In genomic region chr3:196499061-196499460, GRCh38 we compare ENCODE assay signal across 8 cellular contexts. TPM values are rescaled to one million over a fixed set of nuclear protein-coding genes. Genes with fewer than 3 reads are reported as not detected.
DNase-seq lines count a peak whose midpoint lies in the region; ATAC-seq, FAIRE-seq and TF ChIP-seq lines count a peak whose summit lies in the region.

No MANE protein-coding gene starts in this region.

- peak overlapping the region in 3 of 7 donors; percentile 41 to 97 (median 48) for H3K27ac Mint-ChIP-seq in CD4-positive, alpha-beta memory T cell
- peak overlapping the region; percentile 75 for H3K27ac Mint-ChIP-seq in mesothelial cell of epicardium

- POLR2A ChIA-PET in CD4-positive, alpha-beta memory T cell (lab: Charles Lee; ENCODE audit: partially characterized antibody), result no interaction called here
- POLR2A ChIA-PET in K562 (lab: Yijun Ruan, JAX), result interaction anchor here (0.8 to 1.4 kb wide), 4 partner anchors 9 to 224 kb away, joined by 3 to 6 read pairs (median 4); no protein-coding TSS in a partner anchor

- H3K4me1 Mint-ChIP-seq in CD4-positive, alpha-beta memory T cell, result peaks cover 37 to 75% (median 54%) of the 10 kb centered on the region in 4 donors
- H3K4me1 Mint-ChIP-seq in mesothelial cell of epicardium, result peaks cover 24% of the 10 kb centered on the region

- CTCF ChIA-PET in CD4-positive, alpha-beta memory T cell (lab: Charles Lee; ENCODE audit: partially characterized antibody), result interaction anchor here (0.7 kb wide), 1 partner anchor 85 kb away, joined by 3 read pairs; no protein-coding TSS in a partner anchor
- CTCF ChIA-PET in K562 (lab: Yijun Ruan, JAX; ENCODE audit: low intra/inter-chr PET ratio), result no interaction called here

- H3K4me3 ChIP-seq in CD4-positive, alpha-beta memory T cell (ENCODE audit: low read length in 2 of 2), result no peak overlapping the region
- peak overlapping the region; percentile 99 for H3K4me3 ChIP-seq in HFF-Myc (replicated peaks; ENCODE audit: low read depth, low read length)
- H3K4me3 ChIP-seq in K562, result peak overlapping the region; percentile 91

- H3K36me3 Mint-ChIP-seq in CD4-positive, alpha-beta memory T cell, result peaks cover 27 to 47% of the 10 kb centered on the region in 2 donors
- peaks cover 12% of the 10 kb centered on the region for H3K36me3 Mint-ChIP-seq in mesothelial cell of epicardium

- H4K20me1 ChIP-seq in K562 (replicated peaks; ENCODE audit: control insufficient read depth, insufficient read depth, low read length), result peaks cover 21% of the 10 kb centered on the region; the same call in 1 of the 2 replicates

- no peak overlapping the region for H3K27ac ChIP-seq in CD4-positive, alpha-beta memory T cell (ENCODE audit: low read depth, low read length)
- H3K27ac ChIP-seq in K562 (ENCODE audit: extremely low read depth, low read depth, low read length), result peak overlapping the region; percentile 79

- no TSS peak for BruUV-seq in K562 (replicated peaks; lab: Mats Ljungman, UMichigan)

- no peaks in the 10 kb centered on the region for H3K27me3 Mint-ChIP-seq in CD4-positive, alpha-beta memory T cell
- H3K27me3 Mint-ChIP-seq in mesothelial cell of epicardium (ENCODE audit: low read depth), result no peaks in the 10 kb centered on the region

- no peaks in the 10 kb centered on the region for H3K27me3 ChIP-seq in CD4-positive, alpha-beta memory T cell (ENCODE audit: insufficient read depth, low read length)
- no peaks in the 10 kb centered on the region for H3K27me3 ChIP-seq in K562 (ENCODE audit: control insufficient read depth in 2 of 2, insufficient read depth in 2 of 2, low read length in 2 of 2)

- TF ChIP-seq POLR2A in K562 (conservative IDR thresholded peaks at IDR 0.05), result no peak

- no peak for TF ChIP-seq RAD21 in K562 (CRISPR knock-in tag; conservative IDR thresholded peaks at IDR 0.05 in 1 of 2, IDR thresholded peaks at IDR 0.05 in 1 of 2)

- peaks cover 35% of the 10 kb centered on the region for H3K4me1 ChIP-seq in CD4-positive, alpha-beta memory T cell (ENCODE audit: insufficient read depth, low read length)
- peaks cover 8 to 18% of the 10 kb centered on the region in 2 experiments; a peak in 4 of 5 replicates for H3K4me1 ChIP-seq in K562 (replicated peaks in 1 of 2; ENCODE audit: control insufficient read depth in 2 of 2, insufficient read depth in 2 of 2, low read length in 2 of 2)

- peak overlapping the region; percentile 95 for H3K4me2 ChIP-seq in K562 (ENCODE audit: insufficient read depth, low read length)

- H3K9me3 Mint-ChIP-seq in CD4-positive, alpha-beta memory T cell, result no peaks in the 10 kb centered on the region
- no peaks in the 10 kb centered on the region for H3K9me3 Mint-ChIP-seq in mesothelial cell of epicardium

- no peak for TF ChIP-seq EP300 in K562 (IDR thresholded peaks at IDR 0.05; ENCODE audit: low read length)

- no peaks in the 10 kb centered on the region for H3K9me1 ChIP-seq in K562 (ENCODE audit: control insufficient read depth, insufficient read depth, low read length)

- ATAC-seq in K562 (no peak), HG03378 (IDR thresholded peaks at IDR 0.05; ENCODE audit: unreplicated experiment) (no peak)

- WGBS in K562 (ENCODE audit: insufficient coverage, low coverage, missing lambda C conversion rate), result 6% methylated on average over 5 of the region's 5 CpGs

- intact Hi-C loops in CD4-positive, alpha-beta memory T cell (cut with micrococcal nuclease), result no loop called here
- intact Hi-C loops in K562 (cut with micrococcal nuclease), result no loop called here

- in situ Hi-C loops in K562 (cut with MboI) (no loop called here), KBM-7 (cut with MboI; ENCODE audit: low pct_unique_long_range_greater_than_20kb, low sequenced_read_pairs) (no loop called here)

- DNase-seq in CD4-positive, alpha-beta memory T cell, result no peak
- no peak for DNase-seq in HFF-Myc (ENCODE audit: extremely low read depth, low read depth)
- peak in 1 of 4 experiments; percentile 40 for DNase-seq in K562 (ENCODE audit: extremely low read depth in 1 of 4, low spot score in 3 of 4)
- DNase-seq in mesothelial cell of epicardium (ENCODE audit: low spot score in 2 of 2, unreplicated experiment in 2 of 2), result no peak
- DNase-seq in HuH-7 (ENCODE audit: low spot score), result no peak
- no peak for DNase-seq in KBM-7
- no peak for DNase-seq in OCI-M2 (lab: John Stamatoyannopoulos, UW; ENCODE audit: unreplicated experiment)

- peak overlapping the region; percentile 72 to 93; a peak in 3 of 4 replicates for H3K9ac ChIP-seq in K562 (ENCODE audit: insufficient read depth in 1 of 2, low read depth in 2 of 2, low read length in 2 of 2)

- TF ChIP-seq CTCF in HFF-Myc (IDR thresholded peaks at IDR 0.05; ENCODE audit: low read depth, low read length, missing control alignments) (no peak), K562 (IDR thresholded peaks at IDR 0.05 in 2 of 3, conservative IDR thresholded peaks at IDR 0.05 in 1 of 3; ENCODE audit: insufficient read depth in 2 of 3, low read depth in 1 of 3, low read length in 3 of 3) (no peak), mesothelial cell of epicardium (IDR thresholded peaks at IDR 0.05; ENCODE audit: unreplicated experiment) (no peak)

- H3K9me3 ChIP-seq in CD4-positive, alpha-beta memory T cell (ENCODE audit: control insufficient read depth in 1 of 2, low read length in 2 of 2), result no peaks in the 10 kb centered on the region
- H3K9me3 ChIP-seq in K562 (replicated peaks; ENCODE audit: control insufficient read depth, insufficient read depth, low read depth, low read length), result no peaks in the 10 kb centered on the region

- no peak for FAIRE-seq in K562 (lab: Jason Lieb, UNC)

- no peak overlapping the region for H2AFZ ChIP-seq in K562 (ENCODE audit: low read depth, low read length)

- no peaks in the 10 kb centered on the region for H3K36me3 ChIP-seq in CD4-positive, alpha-beta memory T cell (ENCODE audit: insufficient read depth, low read length)
- H3K36me3 ChIP-seq in K562 (ENCODE audit: control insufficient read depth, insufficient read depth, low read length), result peaks cover 56% of the 10 kb centered on the region; the same call in 2 of the 3 replicates

- peak overlapping the region; percentile 23 to 100 (median 98) for H3K4me3 Mint-ChIP-seq in CD4-positive, alpha-beta memory T cell
- peak overlapping the region; percentile 94 for H3K4me3 Mint-ChIP-seq in mesothelial cell of epicardium

- peaks cover 94% of the 10 kb centered on the region for H3K79me2 ChIP-seq in K562 (ENCODE audit: control insufficient read depth, insufficient read depth, low read length)

TF ChIP-seq in K562, 482 proteins besides CTCF, POLR2A, EP300 and RAD21 (continues in another document):
- TF ChIP-seq TGIF2 (CRISPR knock-in tag; IDR thresholded peaks at IDR 0.05) (no peak), SMARCA5 (IDR thresholded peaks at IDR 0.05) (no peak), C11orf30 (IDR thresholded peaks at IDR 0.05; ENCODE audit: low read depth) (peak; percentile 44; the same call in 1 of the 2 replicates), ZNF507 (tag; conservative IDR thresholded peaks at IDR 0.05) (no peak), BHLHE40 (IDR thresholded peaks at IDR 0.05; ENCODE audit: low read length) (no peak), HMGN3 (IDR thresholded peaks at IDR 0.05; ENCODE audit: borderline replicate concordance, extremely low read depth, insufficient read length, low read depth, low read length) (no peak)

RNA-seq across cellular contexts. Expression of gene RNF168, which starts 4.5 kb away (rescaled TPM):
- total RNA-seq in CD4-positive, alpha-beta memory T cell, result 10 to 100 TPM; 74.5 to 76.4 TPM
- 10 to 100 TPM in 1 of 2 donors, 1 to 10 TPM in 1; 6.0 to 14.2 TPM for polyA plus RNA-seq in CD4-positive, alpha-beta memory T cell
- 71.2 and 77.5 TPM in 2 replicates for total RNA-seq in K562 (2011; cell fraction: chromatin; rRNA removed; ENCODE audit: low replicate concordance)
- 28.5 and 36.1 TPM in 2 replicates for total RNA-seq in K562 (2011; cell fraction: nucleolus; rRNA removed)
- total RNA-seq in K562 (2011; cell fraction: nucleoplasm; rRNA removed), result 34.3 and 37.7 TPM in 2 replicates
- 20.1 and 22.6 TPM in 2 replicates for total RNA-seq in K562 (2014; rRNA removed)
- total RNA-seq in K562 (2014; rRNA removed; fragmentation: Illumina TruSeq; extraction: Trizol), result 32.1 and 34.4 TPM in 2 replicates
- total RNA-seq in K562 (2015; rRNA removed; fragmentation: Illumina TruSeq; extraction: Trizol), result 29.7 and 29.8 TPM in 2 replicates
- 29.0 and 31.8 TPM in 2 replicates for total RNA-seq in K562 (2021)
- polyA plus RNA-seq in K562 (2011; rRNA removed), result 9.3 and 10.8 TPM in 2 replicates
- polyA plus RNA-seq in K562 (2011; cell fraction: cytosol; rRNA removed), result 5.0 and 8.8 TPM in 2 replicates
- polyA plus RNA-seq in K562 (2011; cell fraction: nucleus; rRNA removed), result 11.0 and 11.1 TPM in 2 replicates
- 13.2 and 15.1 TPM in 2 replicates for polyA plus RNA-seq in K562 (2012)
- polyA plus RNA-seq in K562 (2014; fragmentation: Illumina TruSeq; extraction: Trizol), result 14.6 and 16.6 TPM in 2 replicates
- 1 to 10 TPM; 6.0 to 8.3 TPM for polyA plus RNA-seq in K562 (2014; fragmentation: Nextera tagmentation; extraction: Ambion mirVana)
- 12.3 and 13.9 TPM in 2 replicates for polyA plus RNA-seq in K562 (2014; rRNA removed)
- 37.7 and 51.3 TPM in 2 replicates for polyA minus RNA-seq in K562 (2011; rRNA and poly(A)+ RNA removed)
- polyA minus RNA-seq in K562 (2011; cell fraction: cytosol; rRNA and poly(A)+ RNA removed), result 22.4 and 30.3 TPM in 2 replicates
- 10.8 and 25.4 TPM in 2 replicates for polyA minus RNA-seq in K562 (2011; cell fraction: nucleus; rRNA and poly(A)+ RNA removed)
- 19.5 to 21.3 TPM (median 21.0 TPM) in 3 replicates for total RNA-seq in mesothelial cell of epicardium

RNA-seq across cellular contexts. Expression of gene SMCO1, which starts 16.1 kb away (rescaled TPM):
- not detected for total RNA-seq in CD4-positive, alpha-beta memory T cell
- polyA plus RNA-seq in CD4-positive, alpha-beta memory T cell, result not detected
- 0.21 TPM in 1 of 2 replicates, not detected in the other for total RNA-seq in K562 (2011; cell fraction: chromatin; rRNA removed; ENCODE audit: low replicate concordance)
- total RNA-seq in K562 (2011; cell fraction: nucleolus; rRNA removed), result not detected in 2 replicates
- total RNA-seq in K562 (2011; cell fraction: nucleoplasm; rRNA removed), result not detected in 2 replicates
- 0.05 TPM in 1 of 2 replicates, not detected in the other for total RNA-seq in K562 (2014; rRNA removed)
- 0.13 TPM in 1 of 2 replicates, not detected in the other for total RNA-seq in K562 (2014; rRNA removed; fragmentation: Illumina TruSeq; extraction: Trizol)
- not detected in 2 replicates for total RNA-seq in K562 (2015; rRNA removed; fragmentation: Illumina TruSeq; extraction: Trizol)
- 0.20 TPM in 1 of 2 replicates, not detected in the other for total RNA-seq in K562 (2021)
- polyA plus RNA-seq in K562 (2011; rRNA removed), result 0.05 TPM in 1 of 2 replicates, not detected in the other
- 0.04 TPM in 1 of 2 replicates, not detected in the other for polyA plus RNA-seq in K562 (2011; cell fraction: cytosol; rRNA removed)
- not detected in 2 replicates for polyA plus RNA-seq in K562 (2011; cell fraction: nucleus; rRNA removed)
- 0.07 and 0.09 TPM in 2 replicates for polyA plus RNA-seq in K562 (2012)
- polyA plus RNA-seq in K562 (2014; fragmentation: Illumina TruSeq; extraction: Trizol), result 0.08 and 0.10 TPM in 2 replicates
- under 1 TPM; 0.14 to 0.35 TPM for polyA plus RNA-seq in K562 (2014; fragmentation: Nextera tagmentation; extraction: Ambion mirVana)
- polyA plus RNA-seq in K562 (2014; rRNA removed), result 0.05 TPM in 1 of 2 replicates, not detected in the other
- not detected in 2 replicates for polyA minus RNA-seq in K562 (2011; rRNA and poly(A)+ RNA removed)
- polyA minus RNA-seq in K562 (2011; cell fraction: cytosol; rRNA and poly(A)+ RNA removed), result not detected in 2 replicates
- polyA minus RNA-seq in K562 (2011; cell fraction: nucleus; rRNA and poly(A)+ RNA removed), result not detected in 2 replicates
- total RNA-seq in mesothelial cell of epicardium, result not detected in 3 replicates

Comparison
In these comparisons a context has a peak if more than half of its experiments do, and no peak if none do; other contexts are left out.
1. H3K4me3 ChIP-seq: peak in HFF-Myc (single experiment) and K562 (single experiment); none in CD4-positive, alpha-beta memory T cell (0 of 2).